ENCODE assay signal across 1 cellular context in the genomic region with DNA sequence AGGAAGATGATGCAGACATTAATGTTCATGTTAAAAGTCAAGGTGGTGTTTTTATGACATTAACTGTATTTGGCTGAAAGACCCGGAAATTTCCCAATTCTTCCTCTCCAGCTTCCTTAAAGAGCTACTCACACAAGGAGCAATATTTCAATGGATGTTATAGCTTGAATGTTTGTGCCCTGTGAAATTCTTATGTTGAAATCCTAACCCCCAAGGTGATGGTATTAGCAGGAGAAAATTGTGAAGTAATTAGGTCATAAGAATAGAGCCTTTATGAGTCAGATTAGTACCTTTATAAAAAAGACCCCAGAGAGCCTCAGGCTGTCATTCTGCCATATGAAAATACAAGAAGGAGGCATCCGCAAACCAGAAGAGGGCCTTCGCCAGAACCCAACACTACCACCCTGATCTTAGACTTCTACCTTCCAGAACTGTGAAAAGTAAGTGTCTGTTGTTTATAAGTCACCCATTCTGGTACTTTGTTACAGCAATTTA.
TF ChIP-seq lines count a peak whose summit lies in the region.

No MANE protein-coding gene starts in this region.

TF ChIP-seq in GM12878, 131 proteins besides CTCF, POLR2A, EP300 and RAD21:
- peak; percentile 48 for TF ChIP-seq JUNB (IDR thresholded peaks at IDR 0.05)
- TF ChIP-seq, protein P1, sequence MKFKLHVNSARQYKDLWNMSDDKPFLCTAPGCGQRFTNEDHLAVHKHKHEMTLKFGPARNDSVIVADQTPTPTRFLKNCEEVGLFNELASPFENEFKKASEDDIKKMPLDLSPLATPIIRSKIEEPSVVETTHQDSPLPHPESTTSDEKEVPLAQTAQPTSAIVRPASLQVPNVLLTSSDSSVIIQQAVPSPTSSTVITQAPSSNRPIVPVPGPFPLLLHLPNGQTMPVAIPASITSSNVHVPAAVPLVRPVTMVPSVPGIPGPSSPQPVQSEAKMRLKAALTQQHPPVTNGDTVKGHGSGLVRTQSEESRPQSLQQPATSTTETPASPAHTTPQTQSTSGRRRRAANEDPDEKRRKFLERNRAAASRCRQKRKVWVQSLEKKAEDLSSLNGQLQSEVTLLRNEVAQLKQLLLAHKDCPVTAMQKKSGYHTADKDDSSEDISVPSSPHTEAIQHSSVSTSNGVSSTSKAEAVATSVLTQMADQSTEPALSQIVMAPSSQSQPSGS (IDR thresholded peaks at IDR 0.05; ENCODE audit: low read length), result no peak
- no peak for TF ChIP-seq RAD51 (IDR thresholded peaks at IDR 0.05)
